Comparison of ENCODE assay signal across 11 cellular contexts in genomic region chr5:127442085-127442484, GRCh38.
DNase-seq lines count a peak whose midpoint lies in the region; ATAC-seq and TF ChIP-seq lines count a peak whose summit lies in the region.
"Had no signal": no experiment of that assay in that cellular context is flagged by ENCODE, and none has a peak within 500 bp of the region (broad histone marks: within the 10 kb centered on the region; RNA-seq: fewer than 3 reads in every experiment).

No MANE protein-coding gene starts in this region.

- H3K27ac ChIP-seq in GM23338 (ENCODE audit: low read depth), result no peak overlapping the region
- H3K27ac ChIP-seq: ovary, suprapubic skin had no signal

- no peaks in the 10 kb centered on the region for H3K27me3 Mint-ChIP-seq in GM23338 (ENCODE audit: insufficient read depth, low read depth, poor library complexity)
- no peaks in the 10 kb centered on the region for H3K27me3 Mint-ChIP-seq in activated T-helper 2 cell treated with anti-CD3 and anti-CD28 coated beads, Interferon-gamma antibody, Interleukin-2, Interleukin-4, amounts not matched to agents 10 μg/mL and 5 μg/mL and 100 μg/mL, durations not matched to agents 14 hours and 24 hours and 36 hours (ENCODE audit: low read depth)

- H3K36me3 ChIP-seq in GM23338 (ENCODE audit: insufficient read depth), result peaks cover 10% of the 10 kb centered on the region; the same call in 1 of the 2 replicates
- H3K36me3 ChIP-seq: ovary, suprapubic skin had no signal

- intact Hi-C loops in activated T-helper 2 cell treated with anti-CD3 and anti-CD28 coated beads, Interferon-gamma antibody, Interleukin-2, Interleukin-4, amounts not matched to agents 10 μg/mL and 5 μg/mL and 100 μg/mL, durations not matched to agents 14 hours and 24 hours and 36 hours (cut with micrococcal nuclease), result no loop called here

- H3K9me3 Mint-ChIP-seq in GM23338, result no peaks in the 10 kb centered on the region
- no peaks in the 10 kb centered on the region for H3K9me3 Mint-ChIP-seq in activated T-helper 2 cell treated with anti-CD3 and anti-CD28 coated beads, Interferon-gamma antibody, Interleukin-2, Interleukin-4, amounts not matched to agents 10 μg/mL and 5 μg/mL and 100 μg/mL, durations not matched to agents 14 hours and 24 hours and 36 hours
- H3K9me3 Mint-ChIP-seq: T-helper 1 cell treated with Interleukin-12 subunit alpha and Interleukin-12 subunit beta and Interleukin-4 antibody, amounts not matched to agents 30 μg/mL and 1 μg/mL, for 36 hours had no signal

- H3K4me1 Mint-ChIP-seq in GM23338, result peaks cover 8% of the 10 kb centered on the region
- H3K4me1 Mint-ChIP-seq in activated T-helper 2 cell treated with anti-CD3 and anti-CD28 coated beads, Interferon-gamma antibody, Interleukin-2, Interleukin-4, amounts not matched to agents 10 μg/mL and 5 μg/mL and 100 μg/mL, durations not matched to agents 14 hours and 24 hours and 36 hours (ENCODE audit: low read depth), result no peaks in the 10 kb centered on the region

- no peaks in the 10 kb centered on the region; the same call in 1 of the 2 replicates for H4K20me1 ChIP-seq in GM23338 (replicated peaks; ENCODE audit: insufficient read depth)

- no peak overlapping the region for H3K4me3 ChIP-seq in GM23338
- H3K4me3 ChIP-seq: ovary, suprapubic skin had no signal

- no peaks in the 10 kb centered on the region for H3K4me1 ChIP-seq in GM23338 (ENCODE audit: insufficient read depth)
- H3K4me1 ChIP-seq: suprapubic skin had no signal

- H3K79me2 ChIP-seq in GM23338 (replicated peaks; ENCODE audit: insufficient read depth), result no peaks in the 10 kb centered on the region

- DNase-seq in AG08395 (ENCODE audit: low spot score) (peak; percentile 32), GM23338 (ENCODE audit: low spot score) (peak; percentile 17), SW480 (ENCODE audit: low spot score) (peak; percentile 28), glomerular visceral epithelial cell (ENCODE audit: extremely low spot score) (peak; percentile 11)
- no peak for DNase-seq in stimulated activated CD8-positive, alpha-beta memory T cell treated with anti-CD3 and anti-CD28 coated beads, Interleukin-4, amount 100 ng/mL, for 48 hours
- DNase-seq in activated T-helper 2 cell treated with anti-CD3 and anti-CD28 coated beads, Interferon-gamma antibody, Interleukin-2, Interleukin-4, amounts not matched to agents 10 μg/mL and 5 μg/mL and 100 μg/mL, durations not matched to agents 14 hours and 24 hours and 36 hours (ENCODE audit: low spot score), result no peak
- DNase-seq: ovary had no signal

- H3K27ac Mint-ChIP-seq in GM23338, result no peak overlapping the region
- H3K27ac Mint-ChIP-seq in activated T-helper 2 cell treated with anti-CD3 and anti-CD28 coated beads, Interferon-gamma antibody, Interleukin-2, Interleukin-4, amounts not matched to agents 10 μg/mL and 5 μg/mL and 100 μg/mL, durations not matched to agents 14 hours and 24 hours and 36 hours, result no peak overlapping the region
- H3K27ac Mint-ChIP-seq: T-helper 1 cell treated with Interleukin-12 subunit alpha and Interleukin-12 subunit beta and Interleukin-4 antibody, amounts not matched to agents 30 μg/mL and 1 μg/mL, for 36 hours had no signal

- no peaks in the 10 kb centered on the region for H3K27me3 ChIP-seq in GM23338 (ENCODE audit: insufficient read depth)
- H3K27me3 ChIP-seq: ovary, suprapubic skin had no signal

- no peak overlapping the region for H2AFZ ChIP-seq in GM23338

- H3K4me2 ChIP-seq in GM23338, result no peak overlapping the region

- ATAC-seq in GM23338 (no peak), GM21360 (IDR thresholded peaks at IDR 0.05; ENCODE audit: unreplicated experiment) (no peak), HG03520 (IDR thresholded peaks at IDR 0.05; ENCODE audit: unreplicated experiment) (no peak)

- no peaks in the 10 kb centered on the region for H3F3A ChIP-seq in GM23338 (replicated peaks; ENCODE audit: low read depth)

- H3K4me3 Mint-ChIP-seq in GM23338, result no peak overlapping the region
- H3K4me3 Mint-ChIP-seq in activated T-helper 2 cell treated with anti-CD3 and anti-CD28 coated beads, Interferon-gamma antibody, Interleukin-2, Interleukin-4, amounts not matched to agents 10 μg/mL and 5 μg/mL and 100 μg/mL, durations not matched to agents 14 hours and 24 hours and 36 hours (ENCODE audit: low read depth), result no peak overlapping the region
- H3K4me3 Mint-ChIP-seq: T-helper 1 cell treated with Interleukin-12 subunit alpha and Interleukin-12 subunit beta and Interleukin-4 antibody, amounts not matched to agents 30 μg/mL and 1 μg/mL, for 36 hours had no signal

- TF ChIP-seq CTCF in GM23338 (conservative IDR thresholded peaks at IDR 0.05; ENCODE audit: low read depth in 2 of 2), result peak in 1 of 2 experiments; percentile 30; a peak in 3 of 4 replicates

- H3K9me2 ChIP-seq in GM23338 (ENCODE audit: insufficient read depth), result no peaks in the 10 kb centered on the region

- H3K36me3 Mint-ChIP-seq in GM23338 (ENCODE audit: low read depth), result peaks cover 15% of the 10 kb centered on the region; the same call in 2 of the 3 replicates
- no peaks in the 10 kb centered on the region for H3K36me3 Mint-ChIP-seq in activated T-helper 2 cell treated with anti-CD3 and anti-CD28 coated beads, Interferon-gamma antibody, Interleukin-2, Interleukin-4, amounts not matched to agents 10 μg/mL and 5 μg/mL and 100 μg/mL, durations not matched to agents 14 hours and 24 hours and 36 hours (ENCODE audit: low read depth)

TF ChIP-seq in GM23338, 12 proteins besides CTCF, POLR2A, EP300 and RAD21 (continues in another document):
- TF ChIP-seq EZH2 (IDR thresholded peaks at IDR 0.05; ENCODE audit: low read depth, unreplicated experiment), result no peak
- no peak for TF ChIP-seq ZNF462 (CRISPR knock-in tag; IDR thresholded peaks at IDR 0.05)
- no peak for TF ChIP-seq POLR2AphosphoS5 (IDR thresholded peaks at IDR 0.05; ENCODE audit: low read depth)
- no peak for TF ChIP-seq JUNB (IDR thresholded peaks at IDR 0.05; ENCODE audit: unreplicated experiment)
- no peak for TF ChIP-seq EZH2phosphoT487 (IDR thresholded peaks at IDR 0.05; ENCODE audit: unreplicated experiment)
- TF ChIP-seq NANOG (IDR thresholded peaks at IDR 0.05; ENCODE audit: borderline replicate concordance), result no peak
- no peak for TF ChIP-seq STAT1 (IDR thresholded peaks at IDR 0.05; ENCODE audit: unreplicated experiment)
- no peak for TF ChIP-seq ZNF114 (CRISPR knock-in tag; IDR thresholded peaks at IDR 0.05)

Comparison
In these comparisons a context has a peak if more than half of its experiments do, and no peak if none do; other contexts are left out.
1. DNase-seq: peak in AG08395 (single experiment), GM23338 (single experiment), SW480 (single experiment) and glomerular visceral epithelial cell (single experiment); none in stimulated activated CD8-positive, alpha-beta memory T cell treated with anti-CD3 and anti-CD28 coated beads, Interleukin-4, amount 100 ng/mL, for 48 hours (single experiment) and activated T-helper 2 cell treated with anti-CD3 and anti-CD28 coated beads, Interferon-gamma antibody, Interleukin-2, Interleukin-4, amounts not matched to agents 10 μg/mL and 5 μg/mL and 100 μg/mL, durations not matched to agents 14 hours and 24 hours and 36 hours (single experiment).